22 cellular contexts compared by ENCODE assay signal in genomic region chr1:225757927-225758460, GRCh38. TPM values are rescaled to one million over a fixed set of nuclear protein-coding genes. Genes with fewer than 3 reads are reported as not detected.
DNase-seq lines count a peak whose midpoint lies in the region; ATAC-seq and TF ChIP-seq lines count a peak whose summit lies in the region.
"Had no signal": no experiment of that assay in that cellular context is flagged by ENCODE, and none has a peak within 500 bp of the region (broad histone marks: within the 10 kb centered on the region; RNA-seq: fewer than 3 reads in every experiment).

No MANE protein-coding gene starts in this region.

- peak overlapping the region in 7 of 10 donors; percentile 1 to 91 (median 37) for H3K27ac ChIP-seq in heart right ventricle
- H3K27ac ChIP-seq in neuronal stem cell (replicated peaks; ENCODE audit: low read length): no peak overlapping the region
- H3K27ac ChIP-seq in thyroid gland: no peak overlapping the region
- H3K27ac ChIP-seq: BLaER1 treated with 17β-estradiol and CSF1 and Interleukin-3, amounts not matched to agents 10 nM and 100 nM; Peyer's patch; SJCRH30 had no signal

- no peaks in the 10 kb centered on the region for H3K36me3 Mint-ChIP-seq in chondrocyte (ENCODE audit: low read depth)
- H3K36me3 Mint-ChIP-seq: CD4-positive, alpha-beta memory T cell had no signal

- peaks cover 37% of the 10 kb centered on the region for H3K4me1 Mint-ChIP-seq in chondrocyte (ENCODE audit: low read depth)
- H3K4me1 Mint-ChIP-seq: CD4-positive, alpha-beta memory T cell had no signal

- H3K18ac ChIP-seq in neuronal stem cell (ENCODE audit: low read length): peak overlapping the region; percentile 3

- H3K9me3 Mint-ChIP-seq in chondrocyte (ENCODE audit: low read depth): no peaks in the 10 kb centered on the region
- H3K9me3 Mint-ChIP-seq: CD4-positive, alpha-beta memory T cell had no signal

- H3K9ac ChIP-seq in neuronal stem cell (ENCODE audit: low read depth, low read length, poor library complexity): no peak overlapping the region
- H3K9ac ChIP-seq: BLaER1 treated with 17β-estradiol and CSF1 and Interleukin-3, amounts not matched to agents 10 nM and 100 nM had no signal

- H3K36me3 ChIP-seq in heart right ventricle (no peaks in the 10 kb centered on the region), neuronal stem cell (replicated peaks in 1 of 2; ENCODE audit: control insufficient read depth in 2 of 2, insufficient read depth in 2 of 2, low read length in 2 of 2) (no peaks in the 10 kb centered on the region), thyroid gland (no peaks in the 10 kb centered on the region)
- H3K36me3 ChIP-seq: BLaER1 treated with 17β-estradiol and CSF1 and Interleukin-3, amounts not matched to agents 10 nM and 100 nM; Peyer's patch; SJCRH30 had no signal

- H2BK120ac ChIP-seq in neuronal stem cell (ENCODE audit: low read depth, low read length): no peak overlapping the region

- no peak overlapping the region for H2BK15ac ChIP-seq in neuronal stem cell (ENCODE audit: low read length)

- no peak overlapping the region for H4K8ac ChIP-seq in neuronal stem cell (ENCODE audit: low read depth, low read length)

- no peak overlapping the region for H2BK12ac ChIP-seq in neuronal stem cell (ENCODE audit: low read length)

- no peak overlapping the region for H4K91ac ChIP-seq in neuronal stem cell (ENCODE audit: low read depth, low read length, poor library complexity)

- H3K4me3 ChIP-seq in heart right ventricle (no peak overlapping the region), neuronal stem cell (ENCODE audit: low read length in 2 of 2) (no peak overlapping the region), thyroid gland (replicated peaks in 1 of 3) (no peak overlapping the region)
- H3K4me3 ChIP-seq: BLaER1 treated with 17β-estradiol and CSF1 and Interleukin-3, amounts not matched to agents 10 nM and 100 nM; Peyer's patch; SJCRH30 had no signal

- H3K27me3 Mint-ChIP-seq in chondrocyte (ENCODE audit: low read depth): no peaks in the 10 kb centered on the region

- 79 to 81% methylated on average over 10 of the region's 10 CpGs for WGBS in heart right ventricle, 2 donors
- no CpG with 5 or more reads among the region's 10 CpGs for WGBS in neuronal stem cell (ENCODE audit: extremely low coverage in 2 of 2, insufficient read length in 2 of 2, insufficient replicate concordance in 1 of 2), 2 donors
- 69 to 75% methylated on average over 10 of the region's 10 CpGs for WGBS in thyroid gland, 2 donors

- no peak overlapping the region for H3K4ac ChIP-seq in neuronal stem cell (ENCODE audit: low read length)

- no peak overlapping the region for H3K23ac ChIP-seq in neuronal stem cell (ENCODE audit: low read depth, low read length, poor library complexity)

- TF ChIP-seq CTCF in heart right ventricle (IDR thresholded peaks at IDR 0.05) (no peak), chondrocyte (IDR thresholded peaks at IDR 0.05) (no peak), thyroid gland (IDR thresholded peaks at IDR 0.05) (no peak)

- TF ChIP-seq POLR2A in thyroid gland (IDR thresholded peaks at IDR 0.05): no peak

- H3K27me3 ChIP-seq in heart right ventricle (no peaks in the 10 kb centered on the region), neuronal stem cell (ENCODE audit: control insufficient read depth in 3 of 3, insufficient read depth in 3 of 3, low read depth in 1 of 3, low read length in 3 of 3) (no peaks in the 10 kb centered on the region), thyroid gland (no peaks in the 10 kb centered on the region)
- H3K27me3 ChIP-seq: BLaER1 treated with 17β-estradiol and CSF1 and Interleukin-3, amounts not matched to agents 10 nM and 100 nM; Peyer's patch; SJCRH30 had no signal

- H2BK5ac ChIP-seq in neuronal stem cell (ENCODE audit: low read length): no peak overlapping the region

- intact Hi-C loops in heart right ventricle (cut with DNase I): no loop called here
- intact Hi-C loops in left cardiac atrium (cut with DNase I): no loop called here
- intact Hi-C loops in thyroid gland (cut with DNase I): no loop called here

- H3K4me2 ChIP-seq in neuronal stem cell (ENCODE audit: insufficient read depth, low read length, poor library complexity, severe bottlenecking): no peak overlapping the region

- peak overlapping the region; percentile 24 for H3K27ac Mint-ChIP-seq in chondrocyte (ENCODE audit: unreplicated experiment)

- no peaks in the 10 kb centered on the region for H3K79me1 ChIP-seq in neuronal stem cell (ENCODE audit: low read depth, low read length)

- H3K9me3 ChIP-seq in heart right ventricle (no peaks in the 10 kb centered on the region), neuronal stem cell (replicated peaks in 1 of 2; ENCODE audit: control insufficient read depth in 2 of 2, insufficient read depth in 1 of 2, low read depth in 1 of 2, low read length in 2 of 2) (no peaks in the 10 kb centered on the region), thyroid gland (no peaks in the 10 kb centered on the region)
- H3K9me3 ChIP-seq: BLaER1 treated with 17β-estradiol and CSF1 and Interleukin-3, amounts not matched to agents 10 nM and 100 nM; Peyer's patch; SJCRH30 had no signal

- ATAC-seq in heart right ventricle (no peak), left cardiac atrium (no peak)

- DNase-seq in heart right ventricle (no peak), left cardiac atrium (no peak), chondrocyte (ENCODE audit: low spot score) (no peak), neuronal stem cell (ENCODE audit: low spot score) (no peak), thyroid gland (peak; percentile 22 to 49), GM19238 (ENCODE audit: insufficient read length, low spot score) (no peak), dedifferentiated amniotic fluid mesenchymal stem cell (ENCODE audit: extremely low spot score) (no peak), NOMO-1 (lab: John Stamatoyannopoulos, UW; ENCODE audit: unreplicated experiment in 2 of 2) (no peak)
- DNase-seq: 8988T; CD4-positive, alpha-beta memory T cell; DMS153; GOT3; HCEC 1CT; Kasumi-1; NCI-H1694 treated with DMSO at 0.1 percent for 48 hours; NCI-H2081 treated with DMSO at 0.1 percent for 48 hours; NCI-H2171 treated with DMSO at 0.1 percent for 48 hours; NCI-H524 treated with DMSO at 0.1 percent for 48 hours; NCI-H82; SJCRH30 had no signal

- H3K4me3 Mint-ChIP-seq in chondrocyte (ENCODE audit: unreplicated experiment): no peak overlapping the region
- H3K4me3 Mint-ChIP-seq: CD4-positive, alpha-beta memory T cell had no signal

- H3K4me1 ChIP-seq in heart right ventricle (peaks cover 15 to 69% (median 53%) of the 10 kb centered on the region in 9 donors), neuronal stem cell (ENCODE audit: control insufficient read depth in 2 of 2, insufficient read depth in 1 of 2, low read depth in 1 of 2, low read length in 2 of 2) (peaks cover 9 to 18% of the 10 kb centered on the region in 2 donors), thyroid gland (peaks cover 7 to 27% of the 10 kb centered on the region in 2 donors)

- no peak overlapping the region for H3K14ac ChIP-seq in neuronal stem cell (ENCODE audit: low read length)

- H2AFZ ChIP-seq in neuronal stem cell (ENCODE audit: low read length): no peak overlapping the region

- no peak overlapping the region for H2AK5ac ChIP-seq in neuronal stem cell (ENCODE audit: low read depth, low read length)

RNA-seq across cellular contexts. Expression of gene SRP9, which starts 19.6 kb away (rescaled TPM):
- 100 to 1,000 TPM; 165 to 199 (median 175) TPM for total RNA-seq in heart right ventricle
- polyA plus RNA-seq in heart right ventricle: 100 to 1,000 TPM; 121 to 153 TPM
- 100 to 1,000 TPM; 189 to 200 TPM for total RNA-seq in left cardiac atrium
- 190 to 207 TPM (median 200 TPM) in 3 replicates for total RNA-seq in chondrocyte
- polyA plus RNA-seq in neuronal stem cell (2013, experiment 1 of 2): 466 TPM
- 474 TPM for polyA plus RNA-seq in neuronal stem cell (2013, experiment 2 of 2)
- total RNA-seq in thyroid gland: 100 to 1,000 TPM; 196 to 297 (median 260) TPM

RNA-seq across cellular contexts. Expression of gene EPHX1, which starts 51.9 kb away (rescaled TPM):
- total RNA-seq in heart right ventricle (10 to 100 TPM; 34.9 to 80.8 (median 48.4) TPM), left cardiac atrium (100 to 1,000 TPM in 1 of 2 donors, 10 to 100 TPM in 1; 59.6 to 126 TPM), chondrocyte (61.8 to 69.1 TPM (median 67.0 TPM) in 3 replicates), thyroid gland (100 to 1,000 TPM; 297 to 533 (median 441) TPM)
- 10 to 100 TPM; 31.5 to 38.2 TPM for polyA plus RNA-seq in heart right ventricle
- polyA plus RNA-seq in neuronal stem cell (2013, experiment 1 of 2): 9.9 TPM
- polyA plus RNA-seq in neuronal stem cell (2013, experiment 2 of 2): 9.9 TPM

Comparison
In these comparisons a context has a peak if more than half of its experiments do, and no peak if none do; other contexts are left out.
1. DNase-seq: peak in thyroid gland (2 of 2); none in heart right ventricle (0 of 2), left cardiac atrium (single experiment), chondrocyte (single experiment), neuronal stem cell (single experiment), GM19238 (single experiment), dedifferentiated amniotic fluid mesenchymal stem cell (single experiment) and NOMO-1 (0 of 2).
2. H3K27ac ChIP-seq: peak in heart right ventricle (7 of 10); none in neuronal stem cell (single experiment) and thyroid gland (0 of 3).